Comparison of ENCODE assay signal across 8 cellular contexts in the genomic region with DNA sequence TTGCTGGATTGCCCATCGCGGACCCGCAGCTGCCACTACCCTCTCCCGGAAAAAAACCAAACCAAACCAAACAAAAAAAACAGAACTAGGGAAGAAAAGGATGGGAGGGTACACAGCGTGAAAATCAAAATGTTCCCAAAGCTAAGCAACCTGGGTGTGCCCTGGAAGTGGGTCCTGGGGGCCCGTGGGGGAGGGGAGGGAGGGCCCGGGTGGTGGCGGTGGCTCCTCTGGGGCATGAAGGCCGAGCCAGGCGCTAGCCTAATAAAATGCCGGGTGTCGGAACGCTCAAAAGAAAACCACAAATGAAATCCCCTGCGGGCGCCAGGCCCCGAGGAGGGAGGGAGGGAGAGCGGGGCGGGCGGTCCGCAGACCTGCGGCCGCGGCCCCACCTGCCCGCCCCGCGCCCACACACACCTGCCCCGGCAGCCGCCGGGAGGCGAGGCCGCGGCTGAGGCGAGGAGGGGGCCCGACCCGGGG. TPM values are rescaled to one million over a fixed set of nuclear protein-coding genes. Genes with fewer than 3 reads are reported as not detected.
DNase-seq lines count a peak whose midpoint lies in the region; ATAC-seq and TF ChIP-seq lines count a peak whose summit lies in the region.

No MANE protein-coding gene starts in this region.

- no peak for TF ChIP-seq POLR2A in ovary (IDR thresholded peaks at IDR 0.05)

- intact Hi-C loops in ovary (cut with DNase I): loop anchor here in 1 of 4 donors (5.0 to 10.0 kb wide), 2 partner anchors 184 to 447 kb away; no protein-coding TSS in a partner anchor

- H3K27me3 ChIP-seq in MG63 (no peaks in the 10 kb centered on the region), foreskin keratinocyte (no peaks in the 10 kb centered on the region), ovary (no peaks in the 10 kb centered on the region)

- 1 to 2% (median 1%) methylated on average over 30 to 35 of the region's 35 CpGs for WGBS in ovary, 3 donors

- CTCF ChIA-PET in HEK293 (lab: Yijun Ruan, JAX): interaction anchor here (1.0 kb wide), 1 partner anchor 183 kb away, joined by 3 read pairs; no protein-coding TSS in a partner anchor

- ATAC-seq in GM18499 (IDR thresholded peaks at IDR 0.05; ENCODE audit: insufficient read depth, unreplicated experiment) (peak; percentile 33), foreskin keratinocyte (peak; percentile 44)

- peak overlapping the region; percentile 88 for H3K27ac ChIP-seq in HEK293 (ENCODE audit: extremely low read depth, low read depth, low read length)
- H3K27ac ChIP-seq in foreskin keratinocyte: peak overlapping the region; percentile 20
- peak overlapping the region; percentile 61 to 67 for H3K27ac ChIP-seq in ovary

- no peak for TF ChIP-seq EP300 in ovary (IDR thresholded peaks at IDR 0.05)

- DNase-seq in MG63 (no peak), foreskin keratinocyte (no peak), ovary (peak in 3 of 5 donors; percentile 35 to 51 (median 43)), NOMO-1 treated with DMSO at 0.1 percent for 48 hours (lab: John Stamatoyannopoulos, UW; ENCODE audit: unreplicated experiment) (no peak), NCI-H446 (lab: John Stamatoyannopoulos, UW) (no peak)
- DNase-seq in activated T-helper 9 cell treated with anti-CD3 and anti-CD28 coated beads, Interleukin-2, amount 50 U/mL, for 16 hours (ENCODE audit: low read depth): peak; percentile 27

- H3K9me3 ChIP-seq in HEK293 (ENCODE audit: control insufficient read depth, insufficient read depth, low read depth, low read length): no peaks in the 10 kb centered on the region
- no peaks in the 10 kb centered on the region for H3K9me3 ChIP-seq in MG63
- H3K9me3 ChIP-seq in ovary: no peaks in the 10 kb centered on the region

- TF ChIP-seq CTCF in HEK293 (tag by site-specific recombination; IDR thresholded peaks at IDR 0.05) (no peak), foreskin keratinocyte (conservative IDR thresholded peaks at IDR 0.05) (no peak), ovary (IDR thresholded peaks at IDR 0.05) (no peak)

- POLR2A ChIA-PET in HEK293 (lab: Yijun Ruan, JAX): interaction anchor here (0.7 kb wide), 2 partner anchors 25 to 335 kb away, joined by 3 read pairs; no protein-coding TSS in a partner anchor

- H3K4me3 ChIP-seq in HEK293 (ENCODE audit: low read depth, low read length) (peak overlapping the region; percentile 88), MG63 (peak overlapping the region; percentile 64), ovary (peak overlapping the region; percentile 64)

- H3K4me1 ChIP-seq in HEK293 (ENCODE audit: control insufficient read depth, insufficient read depth, low read length) (no peaks in the 10 kb centered on the region), foreskin keratinocyte (peaks cover 10% of the 10 kb centered on the region), ovary (ENCODE audit: insufficient read depth) (peaks cover 7% of the 10 kb centered on the region)

- H3K36me3 ChIP-seq in HEK293 (ENCODE audit: control insufficient read depth in 2 of 2, insufficient read depth in 1 of 2, low read length in 2 of 2) (no peaks in the 10 kb centered on the region), MG63 (no peaks in the 10 kb centered on the region), ovary (no peaks in the 10 kb centered on the region)

TF ChIP-seq in HEK293, 187 proteins besides CTCF, POLR2A, EP300 and RAD21 (continues in another document):
- TF ChIP-seq ZSCAN23 (tag by site-specific recombination; IDR thresholded peaks at IDR 0.05) (no peak), ZNF623 (tag by site-specific recombination; IDR thresholded peaks at IDR 0.05) (no peak), ZNF530 (tag by site-specific recombination; IDR thresholded peaks at IDR 0.05; ENCODE audit: low read depth) (no peak), SCRT1 (tag by site-specific recombination; IDR thresholded peaks at IDR 0.05; ENCODE audit: borderline replicate concordance) (no peak), ZNF133 (tag by site-specific recombination; IDR thresholded peaks at IDR 0.05) (no peak)
- TF ChIP-seq, protein P1, sequence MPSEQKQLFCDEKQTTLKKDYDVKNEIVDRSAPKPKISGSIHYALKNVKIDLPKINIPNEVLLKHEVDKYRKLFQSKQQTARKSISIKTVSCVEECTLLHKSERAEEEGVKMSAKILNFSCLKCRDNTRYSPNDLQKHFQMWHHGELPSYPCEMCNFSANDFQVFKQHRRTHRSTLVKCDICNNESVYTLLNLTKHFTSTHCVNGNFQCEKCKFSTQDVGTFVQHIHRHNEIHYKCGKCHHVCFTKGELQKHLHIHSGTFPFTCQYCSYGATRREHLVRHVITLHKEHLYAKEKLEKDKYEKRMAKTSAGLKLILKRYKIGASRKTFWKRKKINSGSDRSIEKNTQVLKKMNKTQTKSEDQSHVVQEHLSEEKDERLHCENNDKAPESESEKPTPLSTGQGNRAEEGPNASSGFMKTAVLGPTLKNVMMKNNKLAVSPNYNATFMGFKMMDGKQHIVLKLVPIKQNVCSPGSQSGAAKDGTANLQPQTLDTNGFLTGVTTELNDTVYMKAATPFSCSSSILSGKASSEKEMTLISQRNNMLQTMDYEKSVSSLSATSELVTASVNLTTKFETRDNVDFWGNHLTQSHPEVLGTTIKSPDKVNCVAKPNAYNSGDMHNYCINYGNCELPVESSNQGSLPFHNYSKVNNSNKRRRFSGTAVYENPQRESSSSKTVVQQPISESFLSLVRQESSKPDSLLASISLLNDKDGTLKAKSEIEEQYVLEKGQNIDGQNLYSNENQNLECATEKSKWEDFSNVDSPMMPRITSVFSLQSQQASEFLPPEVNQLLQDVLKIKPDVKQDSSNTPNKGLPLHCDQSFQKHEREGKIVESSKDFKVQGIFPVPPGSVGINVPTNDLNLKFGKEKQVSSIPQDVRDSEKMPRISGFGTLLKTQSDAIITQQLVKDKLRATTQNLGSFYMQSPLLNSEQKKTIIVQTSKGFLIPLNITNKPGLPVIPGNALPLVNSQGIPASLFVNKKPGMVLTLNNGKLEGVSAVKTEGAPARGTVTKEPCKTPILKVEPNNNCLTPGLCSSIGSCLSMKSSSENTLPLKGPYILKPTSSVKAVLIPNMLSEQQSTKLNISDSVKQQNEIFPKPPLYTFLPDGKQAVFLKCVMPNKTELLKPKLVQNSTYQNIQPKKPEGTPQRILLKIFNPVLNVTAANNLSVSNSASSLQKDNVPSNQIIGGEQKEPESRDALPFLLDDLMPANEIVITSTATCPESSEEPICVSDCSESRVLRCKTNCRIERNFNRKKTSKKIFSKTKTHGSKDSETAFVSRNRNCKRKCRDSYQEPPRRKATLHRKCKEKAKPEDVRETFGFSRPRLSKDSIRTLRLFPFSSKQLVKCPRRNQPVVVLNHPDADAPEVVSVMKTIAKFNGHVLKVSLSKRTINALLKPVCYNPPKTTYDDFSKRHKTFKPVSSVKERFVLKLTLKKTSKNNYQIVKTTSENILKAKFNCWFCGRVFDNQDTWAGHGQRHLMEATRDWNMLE (tag by site-specific recombination; conservative IDR thresholded peaks at IDR 0.05; ENCODE audit: low read depth): no peak
- TF ChIP-seq, protein P2, sequence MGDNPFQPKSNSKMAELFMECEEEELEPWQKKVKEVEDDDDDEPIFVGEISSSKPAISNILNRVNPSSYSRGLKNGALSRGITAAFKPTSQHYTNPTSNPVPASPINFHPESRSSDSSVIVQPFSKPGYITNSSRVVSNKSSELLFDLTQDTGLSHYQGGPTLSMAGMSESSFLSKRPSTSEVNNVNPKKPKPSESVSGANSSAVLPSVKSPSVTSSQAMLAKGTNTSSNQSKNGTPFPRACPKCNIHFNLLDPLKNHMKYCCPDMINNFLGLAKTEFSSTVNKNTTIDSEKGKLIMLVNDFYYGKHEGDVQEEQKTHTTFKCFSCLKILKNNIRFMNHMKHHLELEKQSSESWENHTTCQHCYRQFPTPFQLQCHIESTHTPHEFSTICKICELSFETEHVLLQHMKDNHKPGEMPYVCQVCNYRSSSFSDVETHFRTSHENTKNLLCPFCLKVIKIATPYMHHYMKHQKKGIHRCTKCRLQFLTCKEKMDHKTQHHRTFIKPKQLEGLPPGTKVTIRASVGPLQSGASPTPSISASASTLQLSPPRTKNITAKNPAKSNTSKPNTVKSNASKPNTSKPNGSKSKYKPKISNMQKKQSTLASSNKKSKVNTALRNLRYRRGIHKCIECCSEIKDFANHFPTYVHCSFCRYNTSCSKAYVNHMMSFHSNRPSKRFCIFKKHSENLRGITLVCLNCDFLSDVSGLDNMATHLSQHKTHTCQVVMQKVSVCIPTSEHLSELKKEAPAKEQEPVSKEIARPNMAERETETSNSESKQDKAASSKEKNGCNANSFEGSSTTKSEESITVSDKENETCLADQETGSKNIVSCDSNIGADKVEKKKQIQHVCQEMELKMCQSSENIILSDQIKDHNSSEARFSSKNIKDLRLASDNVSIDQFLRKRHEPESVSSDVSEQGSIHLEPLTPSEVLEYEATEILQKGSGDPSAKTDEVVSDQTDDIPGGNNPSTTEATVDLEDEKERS (tag by site-specific recombination; IDR thresholded peaks at IDR 0.05): no peak

RNA-seq across cellular contexts. Expression of a gene that starts 0.8 kb away (rescaled TPM):
- 8.0 TPM in 2 replicates for total RNA-seq in MG63 (2014; rRNA removed; shearing (Covaris generic); ENCODE audit: low replicate concordance)
- total RNA-seq in foreskin keratinocyte (12.7 and 15.3 TPM in 2 replicates), ovary (10 to 100 TPM; 25.3 to 47.3 (median 37.2) TPM)
- polyA plus RNA-seq in foreskin keratinocyte (6.4 and 6.7 TPM in 2 replicates), ovary (10 to 100 TPM; 12.3 to 28.3 TPM)

RNA-seq across cellular contexts. Expression of a gene that starts 27.9 kb away (rescaled TPM):
- 2,256 and 2,803 TPM in 2 replicates for total RNA-seq in MG63 (2014; rRNA removed; shearing (Covaris generic); ENCODE audit: low replicate concordance)
- 1,897 and 1,923 TPM in 2 replicates for total RNA-seq in foreskin keratinocyte
- 2,205 and 2,270 TPM in 2 replicates for polyA plus RNA-seq in foreskin keratinocyte
- total RNA-seq in ovary: 1,000 to 10,000 TPM; 1,882 to 2,969 (median 2,080) TPM
- 1,000 to 10,000 TPM; 2,099 to 3,614 TPM for polyA plus RNA-seq in ovary

RNA-seq across cellular contexts. Expression of a gene that starts 37.3 kb away (rescaled TPM):
- total RNA-seq in MG63 (2014; rRNA removed; shearing (Covaris generic); ENCODE audit: low replicate concordance): 18.5 and 48.3 TPM in 2 replicates
- total RNA-seq in foreskin keratinocyte: 120 and 139 TPM in 2 replicates
- 21.2 and 28.5 TPM in 2 replicates for polyA plus RNA-seq in foreskin keratinocyte
- 10 to 100 TPM; 26.8 to 94.6 (median 68.1) TPM for total RNA-seq in ovary
- 10 to 100 TPM; 22.1 to 49.0 TPM for polyA plus RNA-seq in ovary

Comparison
In these comparisons a context has a peak if more than half of its experiments do, and no peak if none do; other contexts are left out.
1. H3K27ac ChIP-seq: peak in every context shown above with its lines; median percentile 88 in HEK293; 64 in ovary; 20 in foreskin keratinocyte.
2. DNase-seq: peak in activated T-helper 9 cell treated with anti-CD3 and anti-CD28 coated beads, Interleukin-2, amount 50 U/mL, for 16 hours (single experiment) and ovary (3 of 5); none in MG63 (single experiment), foreskin keratinocyte (0 of 2), NOMO-1 treated with DMSO at 0.1 percent for 48 hours (single experiment) and NCI-H446 (0 of 2).
3. Peak in every context shown above with its lines, with median percentiles within 50 percentile points of each other: H3K4me3 ChIP-seq.